20 cellular contexts compared by ENCODE assay signal in genomic region chr11:12075291-12075690, GRCh38. TPM values are rescaled to one million over a fixed set of nuclear protein-coding genes. Genes with fewer than 3 reads are reported as not detected.
DNase-seq lines count a peak whose midpoint lies in the region; ATAC-seq and TF ChIP-seq lines count a peak whose summit lies in the region.
"Had no signal": no experiment of that assay in that cellular context is flagged by ENCODE, and none has a peak within 500 bp of the region (broad histone marks: within the 10 kb centered on the region; RNA-seq: fewer than 3 reads in every experiment).

No MANE protein-coding gene starts in this region.

- no peak overlapping the region for H3K4me3 ChIP-seq in RWPE2 (ENCODE audit: severe bottlenecking)
- H3K4me3 ChIP-seq in neural progenitor cell: no peak overlapping the region
- H3K4me3 ChIP-seq in thoracic aorta: no peak overlapping the region
- H3K4me3 ChIP-seq in Karpas-422 (ENCODE audit: low read length): no peak overlapping the region
- H3K4me3 ChIP-seq: left ventricle myocardium inferior had no signal

- H3K27ac ChIP-seq in RWPE2 (ENCODE audit: poor library complexity, severe bottlenecking) (peak overlapping the region; percentile 98), epithelial cell of prostate (peak overlapping the region; percentile 93), neural progenitor cell (no peak overlapping the region), thoracic aorta (peak overlapping the region; percentile 92), Karpas-422 (ENCODE audit: low read length) (no peak overlapping the region)
- H3K27ac ChIP-seq: left ventricle myocardium inferior had no signal

- peaks cover 25% of the 10 kb centered on the region for H3K4me1 Mint-ChIP-seq in neural progenitor cell

- no peaks in the 10 kb centered on the region for H3K79me2 ChIP-seq in neural progenitor cell (ENCODE audit: low read depth)
- no peaks in the 10 kb centered on the region for H3K79me2 ChIP-seq in Karpas-422 (ENCODE audit: low read length)

- ATAC-seq in RWPE2 (ENCODE audit: low read depth) (no peak), thoracic aorta (ENCODE audit: insufficient number of reproducible peaks, low FRiP score, low read depth) (no peak), HG03108 (IDR thresholded peaks at IDR 0.05; ENCODE audit: unreplicated experiment) (no peak)
- ATAC-seq: activated CD8-positive, alpha-beta T cell treated with anti-CD3 and anti-CD28 coated beads, Interleukin-2, amount 10 ng/mL, durations not matched to agents 7 days and 5 days; natural killer cell had no signal

- no peak overlapping the region for H2AFZ ChIP-seq in neural progenitor cell (replicated peaks)
- H2AFZ ChIP-seq in Karpas-422 (ENCODE audit: low read length): no peak overlapping the region

- H3K9me3 Mint-ChIP-seq in neural progenitor cell: no peaks in the 10 kb centered on the region
- H3K9me3 Mint-ChIP-seq: activated T-helper 1 cell treated with anti-CD3 and anti-CD28 coated beads, Interleukin-12 subunit alpha, Interleukin-12 subunit beta, Interleukin-2, Interleukin-4 antibody, amounts not matched to agents 30 ng/mL and 10 ng/mL and 1 ng/mL, durations not matched to agents 14 hours and 24 hours and 36 hours; natural killer cell had no signal

- H3K27ac Mint-ChIP-seq in neural progenitor cell: peak overlapping the region; percentile 54
- H3K27ac Mint-ChIP-seq: activated CD8-positive, alpha-beta T cell treated with anti-CD3 and anti-CD28 coated beads, Interleukin-2, amount 10 ng/mL, durations not matched to agents 7 days and 5 days; activated T-helper 1 cell treated with anti-CD3 and anti-CD28 coated beads, Interleukin-12 subunit alpha, Interleukin-12 subunit beta, Interleukin-2, Interleukin-4 antibody, amounts not matched to agents 30 ng/mL and 10 ng/mL and 1 ng/mL, durations not matched to agents 14 hours and 24 hours and 36 hours; natural killer cell had no signal

- no peaks in the 10 kb centered on the region for H3K9me2 ChIP-seq in Karpas-422 (replicated peaks; ENCODE audit: insufficient read depth, low read length)

- H3K4me1 ChIP-seq in RWPE2 (ENCODE audit: insufficient read depth, poor library complexity, severe bottlenecking): peaks cover 37% of the 10 kb centered on the region
- no peaks in the 10 kb centered on the region for H3K4me1 ChIP-seq in neural progenitor cell
- peaks cover 13 to 49% of the 10 kb centered on the region in 2 donors for H3K4me1 ChIP-seq in thoracic aorta (ENCODE audit: control insufficient read depth in 1 of 2, low read depth in 2 of 2)
- no peaks in the 10 kb centered on the region for H3K4me1 ChIP-seq in Karpas-422 (ENCODE audit: low read length)
- H3K4me1 ChIP-seq: left ventricle myocardium inferior had no signal

- H3K36me3 ChIP-seq in RWPE2 (ENCODE audit: low read depth): no peaks in the 10 kb centered on the region
- H3K36me3 ChIP-seq in neural progenitor cell: no peaks in the 10 kb centered on the region
- H3K36me3 ChIP-seq in thoracic aorta: no peaks in the 10 kb centered on the region
- no peaks in the 10 kb centered on the region for H3K36me3 ChIP-seq in Karpas-422 (ENCODE audit: insufficient read depth, low read length)
- H3K36me3 ChIP-seq: left ventricle myocardium inferior had no signal

- no peaks in the 10 kb centered on the region for H3K36me3 Mint-ChIP-seq in neural progenitor cell
- H3K36me3 Mint-ChIP-seq: natural killer cell had no signal

- DNase-seq in RWPE2 (ENCODE audit: low spot score) (no peak), epithelial cell of prostate (ENCODE audit: low read depth, low spot score) (no peak), neural progenitor cell (ENCODE audit: low spot score) (no peak), thoracic aorta (ENCODE audit: low spot score) (no peak), NCI-H1694 treated with DMSO at 0.1 percent for 48 hours (lab: John Stamatoyannopoulos, UW) (no peak), cerebellar nuclear complex (lab: John Stamatoyannopoulos, UW) (no peak), Karpas-422 (no peak)
- DNase-seq: activated CD4-positive, CD25-positive, alpha-beta regulatory T cell; activated CD8-positive, alpha-beta T cell treated with anti-CD3 and anti-CD28 coated beads, Interleukin-2, amount 10 ng/mL, durations not matched to agents 7 days and 5 days; AML-193; amniotic stem cell; COR-L47; left ventricle myocardium inferior; natural killer cell; NCI-H187 treated with DMSO at 0.1 percent for 48 hours; NCI-H446; SHP77; T-helper 2 cell had no signal

- H3K4me2 ChIP-seq in neural progenitor cell (no peak overlapping the region), Karpas-422 (ENCODE audit: low read depth, low read length, poor library complexity, severe bottlenecking) (no peak overlapping the region)

- H3K27me3 ChIP-seq in RWPE2 (ENCODE audit: insufficient read depth, poor library complexity, severe bottlenecking) (no peaks in the 10 kb centered on the region), neural progenitor cell (no peaks in the 10 kb centered on the region), thoracic aorta (replicated peaks; ENCODE audit: insufficient read depth) (no peaks in the 10 kb centered on the region), Karpas-422 (ENCODE audit: low read length) (no peaks in the 10 kb centered on the region)

- H3K9me3 ChIP-seq in RWPE2 (ENCODE audit: severe bottlenecking) (no peaks in the 10 kb centered on the region), neural progenitor cell (ENCODE audit: low read depth) (no peaks in the 10 kb centered on the region), thoracic aorta (no peaks in the 10 kb centered on the region), Karpas-422 (ENCODE audit: low read length) (no peaks in the 10 kb centered on the region)
- H3K9me3 ChIP-seq: left ventricle myocardium inferior had no signal

- H3K27me3 Mint-ChIP-seq in neural progenitor cell (ENCODE audit: insufficient read depth, low read depth): no peaks in the 10 kb centered on the region

- no peak overlapping the region for H3K4me3 Mint-ChIP-seq in neural progenitor cell
- H3K4me3 Mint-ChIP-seq: activated CD8-positive, alpha-beta T cell treated with anti-CD3 and anti-CD28 coated beads, Interleukin-2, amount 10 ng/mL, durations not matched to agents 7 days and 5 days; activated T-helper 1 cell treated with anti-CD3 and anti-CD28 coated beads, Interleukin-12 subunit alpha, Interleukin-12 subunit beta, Interleukin-2, Interleukin-4 antibody, amounts not matched to agents 30 ng/mL and 10 ng/mL and 1 ng/mL, durations not matched to agents 14 hours and 24 hours and 36 hours; natural killer cell had no signal

- no peaks in the 10 kb centered on the region for H3F3A ChIP-seq in neural progenitor cell (ENCODE audit: low read depth)

- TF ChIP-seq CTCF in RWPE2 (IDR thresholded peaks at IDR 0.05; ENCODE audit: poor library complexity, severe bottlenecking) (no peak), neural progenitor cell (IDR thresholded peaks at IDR 0.05) (no peak), thoracic aorta (IDR thresholded peaks at IDR 0.05) (no peak)

- H3K9ac ChIP-seq in neural progenitor cell: no peak overlapping the region
- no peak overlapping the region for H3K9ac ChIP-seq in Karpas-422 (ENCODE audit: low read length)

- H4K20me1 ChIP-seq in neural progenitor cell (ENCODE audit: low read depth) (no peaks in the 10 kb centered on the region), Karpas-422 (ENCODE audit: insufficient read depth, low read depth, low read length) (no peaks in the 10 kb centered on the region)

RNA-seq across cellular contexts. Expression of gene MICAL2, which starts 35.1 kb away (rescaled TPM):
- total RNA-seq in neural progenitor cell (ENCODE audit: low replicate concordance): 0.60 and 0.68 TPM in 2 replicates
- total RNA-seq in thoracic aorta: 100 to 1,000 TPM; 791 to 989 TPM
- total RNA-seq in Karpas-422 (2014; rRNA removed; shearing (Covaris generic); ENCODE audit: low replicate concordance): 0.69 and 0.93 TPM in 2 replicates

Comparison
In these comparisons a context has a peak if more than half of its experiments do, and no peak if none do; other contexts are left out.
1. H3K27ac ChIP-seq: peak in RWPE2 (single experiment), epithelial cell of prostate (single experiment) and thoracic aorta (2 of 2); none in neural progenitor cell (single experiment) and Karpas-422 (single experiment).
2. RNA of gene MICAL2, which starts 35.1 kb away (total RNA-seq): 791 to 989 TPM in thoracic aorta; 0.69 to 0.93 TPM in Karpas-422 and 0.60 to 0.68 TPM in neural progenitor cell; every median in the first group is over 100 times any median in the second.